ENCODE assay signal across 2 cellular contexts in the genomic region with DNA sequence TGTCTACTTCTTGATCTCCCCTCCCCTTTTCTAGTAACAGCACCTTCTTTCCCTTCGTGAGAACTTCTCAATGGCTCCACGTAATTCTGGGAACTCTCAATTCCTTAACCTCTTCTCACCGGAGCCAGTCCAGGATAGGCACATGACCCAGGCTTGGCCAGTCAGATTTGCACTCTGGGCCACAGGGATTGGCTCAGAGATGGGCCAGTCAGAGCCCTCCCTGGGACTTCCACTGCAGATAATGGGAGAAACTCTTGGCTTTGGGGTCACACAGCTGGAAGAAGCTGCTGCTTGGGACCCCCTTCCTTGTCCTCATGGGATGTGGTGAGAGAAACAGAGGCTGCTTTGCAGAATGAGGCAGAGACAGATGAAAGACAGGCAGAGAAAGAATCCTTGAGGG.
TF ChIP-seq lines count a peak whose summit lies in the region.

No MANE protein-coding gene starts in this region.

TF ChIP-seq in K562, 482 proteins besides CTCF, POLR2A, EP300 and RAD21:
- TF ChIP-seq, protein P1, sequence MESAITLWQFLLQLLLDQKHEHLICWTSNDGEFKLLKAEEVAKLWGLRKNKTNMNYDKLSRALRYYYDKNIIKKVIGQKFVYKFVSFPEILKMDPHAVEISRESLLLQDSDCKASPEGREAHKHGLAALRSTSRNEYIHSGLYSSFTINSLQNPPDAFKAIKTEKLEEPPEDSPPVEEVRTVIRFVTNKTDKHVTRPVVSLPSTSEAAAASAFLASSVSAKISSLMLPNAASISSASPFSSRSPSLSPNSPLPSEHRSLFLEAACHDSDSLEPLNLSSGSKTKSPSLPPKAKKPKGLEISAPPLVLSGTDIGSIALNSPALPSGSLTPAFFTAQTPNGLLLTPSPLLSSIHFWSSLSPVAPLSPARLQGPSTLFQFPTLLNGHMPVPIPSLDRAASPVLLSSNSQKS (CRISPR knock-in tag; IDR thresholded peaks at IDR 0.05) = no peak
- no peak for TF ChIP-seq HMG20A (CRISPR knock-in tag; conservative IDR thresholded peaks at IDR 0.05)
- TF ChIP-seq TEAD4 (IDR thresholded peaks at IDR 0.05; ENCODE audit: low read length) = no peak
- no peak for TF ChIP-seq TEAD4 (CRISPR knock-in tag; IDR thresholded peaks at IDR 0.05; ENCODE audit: borderline replicate concordance)
- TF ChIP-seq ELF2 (CRISPR knock-in tag; IDR thresholded peaks at IDR 0.05) = no peak
- TF ChIP-seq, protein P2, sequence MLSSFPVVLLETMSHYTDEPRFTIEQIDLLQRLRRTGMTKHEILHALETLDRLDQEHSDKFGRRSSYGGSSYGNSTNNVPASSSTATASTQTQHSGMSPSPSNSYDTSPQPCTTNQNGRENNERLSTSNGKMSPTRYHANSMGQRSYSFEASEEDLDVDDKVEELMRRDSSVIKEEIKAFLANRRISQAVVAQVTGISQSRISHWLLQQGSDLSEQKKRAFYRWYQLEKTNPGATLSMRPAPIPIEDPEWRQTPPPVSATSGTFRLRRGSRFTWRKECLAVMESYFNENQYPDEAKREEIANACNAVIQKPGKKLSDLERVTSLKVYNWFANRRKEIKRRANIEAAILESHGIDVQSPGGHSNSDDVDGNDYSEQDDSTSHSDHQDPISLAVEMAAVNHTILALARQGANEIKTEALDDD (IDR thresholded peaks at IDR 0.05) = no peak
- no peak for TF ChIP-seq SMARCA5 (IDR thresholded peaks at IDR 0.05)
- peak; percentile 11 for TF ChIP-seq POLR3G (IDR thresholded peaks at IDR 0.05; ENCODE audit: extremely low read depth, insufficient read length, insufficient replicate concordance)
- TF ChIP-seq, protein P3, sequence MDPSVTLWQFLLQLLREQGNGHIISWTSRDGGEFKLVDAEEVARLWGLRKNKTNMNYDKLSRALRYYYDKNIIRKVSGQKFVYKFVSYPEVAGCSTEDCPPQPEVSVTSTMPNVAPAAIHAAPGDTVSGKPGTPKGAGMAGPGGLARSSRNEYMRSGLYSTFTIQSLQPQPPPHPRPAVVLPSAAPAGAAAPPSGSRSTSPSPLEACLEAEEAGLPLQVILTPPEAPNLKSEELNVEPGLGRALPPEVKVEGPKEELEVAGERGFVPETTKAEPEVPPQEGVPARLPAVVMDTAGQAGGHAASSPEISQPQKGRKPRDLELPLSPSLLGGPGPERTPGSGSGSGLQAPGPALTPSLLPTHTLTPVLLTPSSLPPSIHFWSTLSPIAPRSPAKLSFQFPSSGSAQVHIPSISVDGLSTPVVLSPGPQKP (CRISPR knock-in tag; IDR thresholded peaks at IDR 0.05) = no peak

TF ChIP-seq in H1, 55 proteins besides CTCF, POLR2A, EP300 and RAD21 (continued from another document):
- TF ChIP-seq TBP (IDR thresholded peaks at IDR 0.05; ENCODE audit: low read depth, low read length) (no peak), NRF1 (IDR thresholded peaks at IDR 0.05; ENCODE audit: low read depth, low read length) (no peak), HDAC2 (IDR thresholded peaks at IDR 0.05; ENCODE audit: borderline replicate concordance in 1 of 2, low read depth in 2 of 2, low read length in 2 of 2) (no peak), FOSL1 (IDR thresholded peaks at IDR 0.05; ENCODE audit: insufficient read depth, low read depth, low read length) (no peak), SUZ12 (IDR thresholded peaks at IDR 0.05; ENCODE audit: low read length) (no peak), SIN3A (conservative IDR thresholded peaks at IDR 0.05 in 1 of 2, IDR thresholded peaks at IDR 0.05 in 1 of 2; ENCODE audit: low read depth in 1 of 2, low read length in 2 of 2) (no peak), POLR2AphosphoS5 (IDR thresholded peaks at IDR 0.05; ENCODE audit: low read depth, low read length) (no peak), RBBP5 (IDR thresholded peaks at IDR 0.05; ENCODE audit: borderline replicate concordance, low read depth, low read length) (no peak)
- TF ChIP-seq, protein P4, sequence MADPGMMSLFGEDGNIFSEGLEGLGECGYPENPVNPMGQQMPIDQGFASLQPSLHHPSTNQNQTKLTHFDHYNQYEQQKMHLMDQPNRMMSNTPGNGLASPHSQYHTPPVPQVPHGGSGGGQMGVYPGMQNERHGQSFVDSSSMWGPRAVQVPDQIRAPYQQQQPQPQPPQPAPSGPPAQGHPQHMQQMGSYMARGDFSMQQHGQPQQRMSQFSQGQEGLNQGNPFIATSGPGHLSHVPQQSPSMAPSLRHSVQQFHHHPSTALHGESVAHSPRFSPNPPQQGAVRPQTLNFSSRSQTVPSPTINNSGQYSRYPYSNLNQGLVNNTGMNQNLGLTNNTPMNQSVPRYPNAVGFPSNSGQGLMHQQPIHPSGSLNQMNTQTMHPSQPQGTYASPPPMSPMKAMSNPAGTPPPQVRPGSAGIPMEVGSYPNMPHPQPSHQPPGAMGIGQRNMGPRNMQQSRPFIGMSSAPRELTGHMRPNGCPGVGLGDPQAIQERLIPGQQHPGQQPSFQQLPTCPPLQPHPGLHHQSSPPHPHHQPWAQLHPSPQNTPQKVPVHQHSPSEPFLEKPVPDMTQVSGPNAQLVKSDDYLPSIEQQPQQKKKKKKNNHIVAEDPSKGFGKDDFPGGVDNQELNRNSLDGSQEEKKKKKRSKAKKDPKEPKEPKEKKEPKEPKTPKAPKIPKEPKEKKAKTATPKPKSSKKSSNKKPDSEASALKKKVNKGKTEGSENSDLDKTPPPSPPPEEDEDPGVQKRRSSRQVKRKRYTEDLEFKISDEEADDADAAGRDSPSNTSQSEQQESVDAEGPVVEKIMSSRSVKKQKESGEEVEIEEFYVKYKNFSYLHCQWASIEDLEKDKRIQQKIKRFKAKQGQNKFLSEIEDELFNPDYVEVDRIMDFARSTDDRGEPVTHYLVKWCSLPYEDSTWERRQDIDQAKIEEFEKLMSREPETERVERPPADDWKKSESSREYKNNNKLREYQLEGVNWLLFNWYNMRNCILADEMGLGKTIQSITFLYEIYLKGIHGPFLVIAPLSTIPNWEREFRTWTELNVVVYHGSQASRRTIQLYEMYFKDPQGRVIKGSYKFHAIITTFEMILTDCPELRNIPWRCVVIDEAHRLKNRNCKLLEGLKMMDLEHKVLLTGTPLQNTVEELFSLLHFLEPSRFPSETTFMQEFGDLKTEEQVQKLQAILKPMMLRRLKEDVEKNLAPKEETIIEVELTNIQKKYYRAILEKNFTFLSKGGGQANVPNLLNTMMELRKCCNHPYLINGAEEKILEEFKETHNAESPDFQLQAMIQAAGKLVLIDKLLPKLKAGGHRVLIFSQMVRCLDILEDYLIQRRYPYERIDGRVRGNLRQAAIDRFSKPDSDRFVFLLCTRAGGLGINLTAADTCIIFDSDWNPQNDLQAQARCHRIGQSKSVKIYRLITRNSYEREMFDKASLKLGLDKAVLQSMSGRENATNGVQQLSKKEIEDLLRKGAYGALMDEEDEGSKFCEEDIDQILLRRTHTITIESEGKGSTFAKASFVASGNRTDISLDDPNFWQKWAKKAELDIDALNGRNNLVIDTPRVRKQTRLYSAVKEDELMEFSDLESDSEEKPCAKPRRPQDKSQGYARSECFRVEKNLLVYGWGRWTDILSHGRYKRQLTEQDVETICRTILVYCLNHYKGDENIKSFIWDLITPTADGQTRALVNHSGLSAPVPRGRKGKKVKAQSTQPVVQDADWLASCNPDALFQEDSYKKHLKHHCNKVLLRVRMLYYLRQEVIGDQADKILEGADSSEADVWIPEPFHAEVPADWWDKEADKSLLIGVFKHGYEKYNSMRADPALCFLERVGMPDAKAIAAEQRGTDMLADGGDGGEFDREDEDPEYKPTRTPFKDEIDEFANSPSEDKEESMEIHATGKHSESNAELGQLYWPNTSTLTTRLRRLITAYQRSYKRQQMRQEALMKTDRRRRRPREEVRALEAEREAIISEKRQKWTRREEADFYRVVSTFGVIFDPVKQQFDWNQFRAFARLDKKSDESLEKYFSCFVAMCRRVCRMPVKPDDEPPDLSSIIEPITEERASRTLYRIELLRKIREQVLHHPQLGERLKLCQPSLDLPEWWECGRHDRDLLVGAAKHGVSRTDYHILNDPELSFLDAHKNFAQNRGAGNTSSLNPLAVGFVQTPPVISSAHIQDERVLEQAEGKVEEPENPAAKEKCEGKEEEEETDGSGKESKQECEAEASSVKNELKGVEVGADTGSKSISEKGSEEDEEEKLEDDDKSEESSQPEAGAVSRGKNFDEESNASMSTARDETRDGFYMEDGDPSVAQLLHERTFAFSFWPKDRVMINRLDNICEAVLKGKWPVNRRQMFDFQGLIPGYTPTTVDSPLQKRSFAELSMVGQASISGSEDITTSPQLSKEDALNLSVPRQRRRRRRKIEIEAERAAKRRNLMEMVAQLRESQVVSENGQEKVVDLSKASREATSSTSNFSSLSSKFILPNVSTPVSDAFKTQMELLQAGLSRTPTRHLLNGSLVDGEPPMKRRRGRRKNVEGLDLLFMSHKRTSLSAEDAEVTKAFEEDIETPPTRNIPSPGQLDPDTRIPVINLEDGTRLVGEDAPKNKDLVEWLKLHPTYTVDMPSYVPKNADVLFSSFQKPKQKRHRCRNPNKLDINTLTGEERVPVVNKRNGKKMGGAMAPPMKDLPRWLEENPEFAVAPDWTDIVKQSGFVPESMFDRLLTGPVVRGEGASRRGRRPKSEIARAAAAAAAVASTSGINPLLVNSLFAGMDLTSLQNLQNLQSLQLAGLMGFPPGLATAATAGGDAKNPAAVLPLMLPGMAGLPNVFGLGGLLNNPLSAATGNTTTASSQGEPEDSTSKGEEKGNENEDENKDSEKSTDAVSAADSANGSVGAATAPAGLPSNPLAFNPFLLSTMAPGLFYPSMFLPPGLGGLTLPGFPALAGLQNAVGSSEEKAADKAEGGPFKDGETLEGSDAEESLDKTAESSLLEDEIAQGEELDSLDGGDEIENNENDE (IDR thresholded peaks at IDR 0.05; ENCODE audit: insufficient replicate concordance, low read length) = no peak
- TF ChIP-seq, protein P5, sequence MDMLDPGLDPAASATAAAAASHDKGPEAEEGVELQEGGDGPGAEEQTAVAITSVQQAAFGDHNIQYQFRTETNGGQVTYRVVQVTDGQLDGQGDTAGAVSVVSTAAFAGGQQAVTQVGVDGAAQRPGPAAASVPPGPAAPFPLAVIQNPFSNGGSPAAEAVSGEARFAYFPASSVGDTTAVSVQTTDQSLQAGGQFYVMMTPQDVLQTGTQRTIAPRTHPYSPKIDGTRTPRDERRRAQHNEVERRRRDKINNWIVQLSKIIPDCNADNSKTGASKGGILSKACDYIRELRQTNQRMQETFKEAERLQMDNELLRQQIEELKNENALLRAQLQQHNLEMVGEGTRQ (IDR thresholded peaks at IDR 0.05; ENCODE audit: low read length) = no peak
